In the genomic region with DNA sequence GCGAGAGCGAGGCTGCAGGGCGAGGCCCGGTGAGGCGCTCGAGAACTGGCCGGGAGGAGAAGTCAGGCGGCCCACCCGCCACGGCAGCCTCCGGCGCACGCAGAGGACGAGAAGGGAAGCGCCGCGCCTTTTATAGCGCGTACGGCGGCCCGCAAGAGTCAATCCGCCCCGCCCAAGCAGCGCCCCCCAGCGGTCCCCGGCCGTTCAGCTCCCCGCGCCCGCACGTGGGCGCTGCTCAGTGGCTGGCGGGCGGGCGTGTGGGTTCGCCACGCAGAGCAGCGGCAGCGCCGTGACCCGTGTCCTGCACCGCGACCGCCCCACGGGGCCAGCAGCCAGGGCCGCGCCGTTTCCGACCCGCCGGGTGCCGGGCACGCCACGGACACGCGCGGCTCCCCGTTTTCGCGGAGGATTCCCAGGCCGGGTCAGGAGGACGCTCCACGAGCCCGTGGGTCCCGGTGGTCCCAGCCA, we compare ENCODE assay signal across 8 cellular contexts. TPM values are rescaled to one million over a fixed set of nuclear protein-coding genes. Genes with fewer than 3 reads are reported as not detected.
DNase-seq lines count a peak whose midpoint lies in the region; ATAC-seq and FAIRE-seq lines count a peak whose summit lies in the region.

No MANE protein-coding gene starts in this region.

- peaks cover 24% of the 10 kb centered on the region for H3K4me1 ChIP-seq in Karpas-422 (ENCODE audit: low read length)

- H3K9me3 ChIP-seq in Karpas-422 (ENCODE audit: low read length): no peaks in the 10 kb centered on the region

- peak overlapping the region; percentile 98 for H3K4me3 ChIP-seq in Karpas-422 (ENCODE audit: low read length)

- peak overlapping the region; percentile 89 for H3K4me2 ChIP-seq in Karpas-422 (ENCODE audit: low read depth, low read length, poor library complexity, severe bottlenecking)

- no peaks in the 10 kb centered on the region for H3K27me3 ChIP-seq in Karpas-422 (ENCODE audit: low read length)

- peaks cover 23% of the 10 kb centered on the region for H3K36me3 ChIP-seq in Karpas-422 (ENCODE audit: insufficient read depth, low read length)

- H3K79me2 ChIP-seq in Karpas-422 (ENCODE audit: low read length): peaks cover 13% of the 10 kb centered on the region

- peak overlapping the region; percentile 84 for H3K9ac ChIP-seq in Karpas-422 (ENCODE audit: low read length)

- H3K9me2 ChIP-seq in Karpas-422 (replicated peaks; ENCODE audit: insufficient read depth, low read length): no peaks in the 10 kb centered on the region

- FAIRE-seq in frontal cortex (lab: Jason Lieb, UNC): no peak

- H2AFZ ChIP-seq in Karpas-422 (ENCODE audit: low read length): peak overlapping the region; percentile 91; the same call in 1 of the 2 replicates

- DNase-seq in DMS79 treated with DMSO at 0.1 percent for 48 hours (lab: John Stamatoyannopoulos, UW) (peak; percentile 69), Karpas-422 (peak; percentile 96), SIG-M5 (lab: John Stamatoyannopoulos, UW) (peak; percentile 16), frontal cortex (ENCODE audit: low spot score in 2 of 2) (peak; percentile 98 to 99), non-pigmented ciliary epithelial cell (ENCODE audit: low read depth) (peak; percentile 32), substantia nigra (lab: John Stamatoyannopoulos, UW) (peak; percentile 19 to 91 (median 75))
- peak; percentile 92 for DNase-seq in activated gamma-delta T cell treated with anti-CD3 and anti-CD28 coated beads, Interleukin-2, amount 50 U/mL, for 16 hours (ENCODE audit: low read depth)

- peak; percentile 59 for ATAC-seq in GM21723 (IDR thresholded peaks at IDR 0.05; ENCODE audit: unreplicated experiment)

- H4K20me1 ChIP-seq in Karpas-422 (ENCODE audit: insufficient read depth, low read depth, low read length): peaks cover 30% of the 10 kb centered on the region

- H3K27ac ChIP-seq in Karpas-422 (ENCODE audit: low read length): 0 out of 2 replicates have a peak overlapping the region, but pooled peaks have one; percentile 38
- H3K27ac ChIP-seq in substantia nigra (ENCODE audit: low read depth, low read length, poor library complexity, severe bottlenecking): peak overlapping the region; percentile 74

RNA-seq across cellular contexts. Expression of gene LCN10, which starts 14.6 kb away (rescaled TPM):
- not detected in 2 replicates for total RNA-seq in Karpas-422 (2014; rRNA removed; shearing (Covaris generic); ENCODE audit: low replicate concordance)
- total RNA-seq in frontal cortex: not detected

RNA-seq across cellular contexts. Expression of gene DIPK1B, which starts 15.7 kb away (rescaled TPM):
- not detected in 2 replicates for total RNA-seq in Karpas-422 (2014; rRNA removed; shearing (Covaris generic); ENCODE audit: low replicate concordance)
- total RNA-seq in frontal cortex: 26.9 TPM

RNA-seq across cellular contexts. Expression of gene LCN6, which starts 20.2 kb away (rescaled TPM):
- not detected in 2 replicates for total RNA-seq in Karpas-422 (2014; rRNA removed; shearing (Covaris generic); ENCODE audit: low replicate concordance)
- not detected for total RNA-seq in frontal cortex

RNA-seq across cellular contexts. Expression of gene LCN8, which starts 29.9 kb away (rescaled TPM):
- not detected in 2 replicates for total RNA-seq in Karpas-422 (2014; rRNA removed; shearing (Covaris generic); ENCODE audit: low replicate concordance)
- not detected for total RNA-seq in frontal cortex

RNA-seq across cellular contexts. Expression of gene LCN15, which starts 36.2 kb away (rescaled TPM):
- total RNA-seq in Karpas-422 (2014; rRNA removed; shearing (Covaris generic); ENCODE audit: low replicate concordance): not detected in 2 replicates
- total RNA-seq in frontal cortex: not detected

Comparison
In these comparisons a context has a peak if more than half of its experiments do, and no peak if none do; other contexts are left out.
1. Peak in every context shown above with its lines: DNase-seq, ATAC-seq, H3K4me3 ChIP-seq and H3K27ac ChIP-seq.
2. DNase-seq: peak in every context shown above with its lines; median percentile 98 in frontal cortex; 96 in Karpas-422; 92 in activated gamma-delta T cell treated with anti-CD3 and anti-CD28 coated beads, Interleukin-2, amount 50 U/mL, for 16 hours; 75 in substantia nigra; 69 in DMS79 treated with DMSO at 0.1 percent for 48 hours; 32 in non-pigmented ciliary epithelial cell; 16 in SIG-M5.
3. RNA of gene DIPK1B, which starts 15.7 kb away (total RNA-seq): 26.9 TPM in frontal cortex (single experiment); not detected in Karpas-422; every median in the first group is over 10 times any median in the second.